In genomic region chr11:34599406-34599901, GRCh38 we compare ENCODE assay signal across 9 cellular contexts. TPM values are rescaled to one million over a fixed set of nuclear protein-coding genes. Genes with fewer than 3 reads are reported as not detected.
DNase-seq lines count a peak whose midpoint lies in the region; ATAC-seq and TF ChIP-seq lines count a peak whose summit lies in the region.
"Had no signal": no experiment of that assay in that cellular context is flagged by ENCODE, and none has a peak within 500 bp of the region (broad histone marks: within the 10 kb centered on the region; RNA-seq: fewer than 3 reads in every experiment).

No MANE protein-coding gene starts in this region.

- H3K27ac ChIP-seq in Peyer's patch (peak overlapping the region in 3 of 4 donors; percentile 72 to 88 (median 87)), epithelial cell of prostate (peak overlapping the region; percentile 100)

- no peak overlapping the region for H3K4me3 ChIP-seq in Peyer's patch
- no peak overlapping the region for H3K4me3 ChIP-seq in retinal pigment epithelial cell (ENCODE audit: low read length)
- no peak overlapping the region for H3K4me3 ChIP-seq in H7 (ENCODE audit: insufficient read depth, low read depth, low read length)

- H3K36me3 ChIP-seq in Peyer's patch (no peaks in the 10 kb centered on the region), H7 (replicated peaks; ENCODE audit: control insufficient read depth, insufficient read depth, low read length) (no peaks in the 10 kb centered on the region)

- TF ChIP-seq POLR2A in Peyer's patch (IDR thresholded peaks at IDR 0.05), result no peak

- CTCF ChIA-PET in HEK293T (lab: Yijun Ruan, JAX), result no interaction called here

- DNase-seq in Peyer's patch (no peak), epithelial cell of prostate (ENCODE audit: low read depth, low spot score) (peak; percentile 73), retinal pigment epithelial cell (ENCODE audit: low read depth) (peak; percentile 38), H7 (no peak), HEK293T (ENCODE audit: extremely low spot score) (no peak)
- no peak for DNase-seq in stimulated activated CD4-positive, alpha-beta T cell treated with anti-CD3 and anti-CD28 coated beads, Interleukin-4, amount 100 ng/mL, for 4 hours
- DNase-seq: activated naive CD4-positive, alpha-beta T cell treated with anti-CD3 and anti-CD28 coated beads for 36 hours had no signal

- ATAC-seq in GM19438 (IDR thresholded peaks at IDR 0.05; ENCODE audit: low read depth, unreplicated experiment) (peak; percentile 51), HG02973 (IDR thresholded peaks at IDR 0.05; ENCODE audit: unreplicated experiment) (no peak)

- POLR2A ChIA-PET in HEK293T (lab: Yijun Ruan, JAX), result no interaction called here

- no peaks in the 10 kb centered on the region for H3K27me3 ChIP-seq in Peyer's patch
- no peaks in the 10 kb centered on the region for H3K27me3 ChIP-seq in H7 (ENCODE audit: control insufficient read depth, insufficient read depth, low read length)

- H3K9me3 ChIP-seq in Peyer's patch, result no peaks in the 10 kb centered on the region

- TF ChIP-seq CTCF in Peyer's patch (IDR thresholded peaks at IDR 0.05), result no peak
- no peak for TF ChIP-seq CTCF in retinal pigment epithelial cell (conservative IDR thresholded peaks at IDR 0.05; ENCODE audit: low read depth, low read length)

- peaks cover 0 to 48% (median 2%) of the 10 kb centered on the region in 4 donors for H3K4me1 ChIP-seq in Peyer's patch

TF ChIP-seq in HEK293T, 16 proteins besides CTCF, POLR2A, EP300 and RAD21:
- TF ChIP-seq L3MBTL2 (conservative IDR thresholded peaks at IDR 0.05) (no peak), FOXM1 (IDR thresholded peaks at IDR 0.05; ENCODE audit: borderline replicate concordance) (no peak), SP1 (IDR thresholded peaks at IDR 0.05) (no peak), NFRKB (IDR thresholded peaks at IDR 0.05) (no peak), ARNT (IDR thresholded peaks at IDR 0.05) (no peak), LEF1 (IDR thresholded peaks at IDR 0.05; ENCODE audit: borderline replicate concordance) (no peak), TARDBP (IDR thresholded peaks at IDR 0.05) (no peak), FOXK2 (IDR thresholded peaks at IDR 0.05) (no peak)
TF ChIP-seq in HEK293T: peak in this region for 0.

RNA-seq across cellular contexts. Expression of gene EHF, which starts 21.4 kb away (rescaled TPM):
- total RNA-seq in Peyer's patch, result 100 to 1,000 TPM in 2 of 4 donors, 10 to 100 TPM in 2; 75.9 to 143 (median 106) TPM
- 1.4 TPM in 1 of 2 replicates, not detected in the other for total RNA-seq in H7 (2014; rRNA removed; shearing (Covaris generic))
- total RNA-seq: activated naive CD4-positive, alpha-beta T cell treated with anti-CD3 and anti-CD28 coated beads for 36 hours had no signal

Comparison
In these comparisons a context has a peak if more than half of its experiments do, and no peak if none do; other contexts are left out.
1. DNase-seq: peak in epithelial cell of prostate (single experiment) and retinal pigment epithelial cell (single experiment); none in Peyer's patch (0 of 3), H7 (single experiment), HEK293T (single experiment) and stimulated activated CD4-positive, alpha-beta T cell treated with anti-CD3 and anti-CD28 coated beads, Interleukin-4, amount 100 ng/mL, for 4 hours (0 of 2).
2. RNA of gene EHF, which starts 21.4 kb away (total RNA-seq): 75.9 to 143 TPM in Peyer's patch; 1.4 TPM in H7; every median in the first group is over 10 times any median in the second.